In the genomic region with DNA sequence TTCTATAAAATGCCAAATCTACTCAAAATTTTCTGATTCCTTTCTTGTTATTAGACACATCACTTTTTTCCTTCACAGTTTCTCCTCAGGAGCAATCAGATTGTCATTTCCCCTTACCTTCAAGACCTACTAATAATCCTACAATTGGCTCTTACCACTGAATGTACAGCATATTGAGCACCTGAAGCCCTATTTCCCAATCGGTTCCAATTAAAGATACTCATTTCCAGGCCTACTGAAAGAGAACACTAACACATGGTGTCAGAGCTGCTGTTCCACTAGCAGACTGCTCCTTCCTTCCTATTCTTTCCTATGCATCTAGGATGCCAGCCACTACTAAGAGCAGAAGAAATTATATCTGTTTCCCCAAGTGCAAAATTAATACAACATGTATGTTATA, we compare ENCODE assay signal across 30 cellular contexts.
"Had no signal": no experiment of that assay in that cellular context is flagged by ENCODE, and none has a peak within 500 bp of the region (broad histone marks: within the 10 kb centered on the region; RNA-seq: fewer than 3 reads in every experiment).

No MANE protein-coding gene starts in this region.

- DNase-seq: activated B cell treated with CpG ODN at 0.5 μM for 24 hours; activated CD4-positive, alpha-beta memory T cell treated with anti-CD3 and anti-CD28 coated beads, Interleukin-2, amount 10 ng/mL, durations not matched to agents 7 days and 5 days; activated CD4-positive, alpha-beta T cell treated with anti-CD3 and anti-CD28 coated beads for 4 hours; activated CD4-positive, alpha-beta T cell treated with anti-CD3 and anti-CD28 coated beads, Interleukin-2, amount 10 ng/mL, durations not matched to agents 7 days and 5 days; activated CD4-positive, alpha-beta T cell treated with anti-CD3 and anti-CD28 coated beads, Interleukin-2, amount 50 U/mL, for 4 hours; activated CD8-positive, alpha-beta memory T cell treated with anti-CD3 and anti-CD28 coated beads, Interleukin-2, amount 50 U/mL, for 48 hours; activated gamma-delta T cell; activated naive CD4-positive, alpha-beta T cell; activated naive CD4-positive, alpha-beta T cell treated with anti-CD3 and anti-CD28 coated beads, Interleukin-2, amount 10 ng/mL, durations not matched to agents 7 days and 5 days; activated naive CD8-positive, alpha-beta T cell treated with anti-CD3 and anti-CD28 coated beads, Interleukin-2, amount 10 ng/mL, durations not matched to agents 7 days and 5 days; activated T-cell treated with anti-CD3 and anti-CD28 coated beads for 4 hours; activated T-cell treated with anti-CD3 and anti-CD28 coated beads, Interleukin-2, amount 50 U/mL, for 24 hours; activated T-cell treated with anti-CD3 and anti-CD28 coated beads, Interleukin-2, amount 50 U/mL, for 72 hours; brain microvascular endothelial cell; colonic mucosa; dorsolateral prefrontal cortex; effector memory CD4-positive, alpha-beta T cell; endodermal cell; foreskin fibroblast; heart left ventricle; hypothalamus; T-helper 17 cell; T1000; WERI-Rb-1 had no signal

- H3K4me3 Mint-ChIP-seq: activated B cell treated with CpG ODN at 0.5 μM for 24 hours; activated CD4-positive, alpha-beta memory T cell treated with anti-CD3 and anti-CD28 coated beads, Interleukin-2, amount 10 ng/mL, durations not matched to agents 7 days and 5 days; activated CD4-positive, alpha-beta T cell treated with anti-CD3 and anti-CD28 coated beads, Interleukin-2, amount 10 ng/mL, durations not matched to agents 7 days and 5 days; activated naive CD4-positive, alpha-beta T cell treated with anti-CD3 and anti-CD28 coated beads, Interleukin-2, amount 10 ng/mL, durations not matched to agents 7 days and 5 days; activated naive CD8-positive, alpha-beta T cell treated with anti-CD3 and anti-CD28 coated beads, Interleukin-2, amount 10 ng/mL, durations not matched to agents 7 days and 5 days; activated T-cell treated with anti-CD3 and anti-CD28 coated beads, Interleukin-2, amount 50 U/mL, for 24 hours; activated T-cell treated with anti-CD3 and anti-CD28 coated beads, Interleukin-2, amount 50 U/mL, for 72 hours; central memory CD8-positive, alpha-beta T cell; dendritic cell treated with granulocyte-macrophage colony-stimulating factor and Interleukin-4, amounts not matched to agents 40 ng/mL and 50 ng/mL, for 4 days; endodermal cell; T-helper 17 cell; T-helper 2 cell treated with Interferon-gamma antibody and Interleukin-4, amounts not matched to agents 5 μg/mL and 100 μg/mL, for 36 hours had no signal

- ATAC-seq: activated CD4-positive, CD25-positive, alpha-beta regulatory T cell treated with anti-CD3 and anti-CD28 coated beads, Interleukin-2, amount 50 U/mL, for 24 hours; activated naive CD4-positive, alpha-beta T cell treated with anti-CD3 and anti-CD28 coated beads, Interleukin-2, amount 50 U/mL, for 72 hours; activated T-cell treated with anti-CD3 and anti-CD28 coated beads, Interleukin-2, amount 50 U/mL, for 72 hours; esophagus mucosa; heart left ventricle; T-helper 17 cell had no signal

- H3K9me3 Mint-ChIP-seq: activated B cell treated with CpG ODN at 0.5 μM for 24 hours; activated CD4-positive, alpha-beta memory T cell treated with anti-CD3 and anti-CD28 coated beads, Interleukin-2, amount 10 ng/mL, durations not matched to agents 7 days and 5 days; activated CD4-positive, alpha-beta T cell treated with anti-CD3 and anti-CD28 coated beads, Interleukin-2, amount 10 ng/mL, durations not matched to agents 7 days and 5 days; activated naive CD4-positive, alpha-beta T cell treated with anti-CD3 and anti-CD28 coated beads, Interleukin-2, amount 10 ng/mL, durations not matched to agents 7 days and 5 days; activated naive CD4-positive, alpha-beta T cell treated with anti-CD3 and anti-CD28 coated beads, Interleukin-2, amount 50 U/mL, for 72 hours; activated naive CD8-positive, alpha-beta T cell treated with anti-CD3 and anti-CD28 coated beads, Interleukin-2, amount 10 ng/mL, durations not matched to agents 7 days and 5 days; activated T-cell treated with anti-CD3 and anti-CD28 coated beads, Interleukin-2, amount 50 U/mL, for 24 hours; activated T-cell treated with anti-CD3 and anti-CD28 coated beads, Interleukin-2, amount 50 U/mL, for 72 hours; central memory CD8-positive, alpha-beta T cell; dendritic cell treated with granulocyte-macrophage colony-stimulating factor and Interleukin-4, amounts not matched to agents 40 ng/mL and 50 ng/mL, for 4 days; endodermal cell; T-helper 2 cell treated with Interferon-gamma antibody and Interleukin-4, amounts not matched to agents 5 μg/mL and 100 μg/mL, for 36 hours had no signal

- H3K4me1 Mint-ChIP-seq: activated B cell treated with CpG ODN at 0.5 μM for 24 hours; activated CD4-positive, alpha-beta memory T cell treated with anti-CD3 and anti-CD28 coated beads, Interleukin-2, amount 10 ng/mL, durations not matched to agents 7 days and 5 days; activated CD4-positive, alpha-beta T cell treated with anti-CD3 and anti-CD28 coated beads, Interleukin-2, amount 10 ng/mL, durations not matched to agents 7 days and 5 days; activated naive CD4-positive, alpha-beta T cell treated with anti-CD3 and anti-CD28 coated beads, Interleukin-2, amount 10 ng/mL, durations not matched to agents 7 days and 5 days; activated naive CD8-positive, alpha-beta T cell treated with anti-CD3 and anti-CD28 coated beads, Interleukin-2, amount 10 ng/mL, durations not matched to agents 7 days and 5 days; T-helper 17 cell had no signal

- H3K27ac Mint-ChIP-seq: activated B cell treated with CpG ODN at 0.5 μM for 24 hours; activated CD4-positive, alpha-beta memory T cell treated with anti-CD3 and anti-CD28 coated beads, Interleukin-2, amount 10 ng/mL, durations not matched to agents 7 days and 5 days; activated naive CD4-positive, alpha-beta T cell treated with anti-CD3 and anti-CD28 coated beads, Interleukin-2, amount 10 ng/mL, durations not matched to agents 7 days and 5 days; activated naive CD4-positive, alpha-beta T cell treated with anti-CD3 and anti-CD28 coated beads, Interleukin-2, amount 50 U/mL, for 72 hours; activated naive CD8-positive, alpha-beta T cell treated with anti-CD3 and anti-CD28 coated beads, Interleukin-2, amount 10 ng/mL, durations not matched to agents 7 days and 5 days; activated T-cell treated with anti-CD3 and anti-CD28 coated beads, Interleukin-2, amount 50 U/mL, for 24 hours; activated T-cell treated with anti-CD3 and anti-CD28 coated beads, Interleukin-2, amount 50 U/mL, for 72 hours; dendritic cell treated with granulocyte-macrophage colony-stimulating factor and Interleukin-4, amounts not matched to agents 40 ng/mL and 50 ng/mL, for 4 days; endodermal cell; T-helper 17 cell; T-helper 2 cell treated with Interferon-gamma antibody and Interleukin-4, amounts not matched to agents 5 μg/mL and 100 μg/mL, for 36 hours had no signal

- H3K27me3 Mint-ChIP-seq: activated B cell treated with CpG ODN at 0.5 μM for 24 hours; activated CD4-positive, alpha-beta memory T cell treated with anti-CD3 and anti-CD28 coated beads, Interleukin-2, amount 10 ng/mL, durations not matched to agents 7 days and 5 days; activated CD4-positive, alpha-beta T cell treated with anti-CD3 and anti-CD28 coated beads, Interleukin-2, amount 10 ng/mL, durations not matched to agents 7 days and 5 days; activated naive CD4-positive, alpha-beta T cell treated with anti-CD3 and anti-CD28 coated beads, Interleukin-2, amount 10 ng/mL, durations not matched to agents 7 days and 5 days; activated naive CD8-positive, alpha-beta T cell treated with anti-CD3 and anti-CD28 coated beads, Interleukin-2, amount 10 ng/mL, durations not matched to agents 7 days and 5 days; activated T-cell treated with anti-CD3 and anti-CD28 coated beads, Interleukin-2, amount 50 U/mL, for 24 hours; central memory CD8-positive, alpha-beta T cell; dendritic cell treated with granulocyte-macrophage colony-stimulating factor and Interleukin-4, amounts not matched to agents 40 ng/mL and 50 ng/mL, for 4 days; T-helper 17 cell had no signal
